Comparison of ENCODE assay signal across 1 cellular context in the genomic region with DNA sequence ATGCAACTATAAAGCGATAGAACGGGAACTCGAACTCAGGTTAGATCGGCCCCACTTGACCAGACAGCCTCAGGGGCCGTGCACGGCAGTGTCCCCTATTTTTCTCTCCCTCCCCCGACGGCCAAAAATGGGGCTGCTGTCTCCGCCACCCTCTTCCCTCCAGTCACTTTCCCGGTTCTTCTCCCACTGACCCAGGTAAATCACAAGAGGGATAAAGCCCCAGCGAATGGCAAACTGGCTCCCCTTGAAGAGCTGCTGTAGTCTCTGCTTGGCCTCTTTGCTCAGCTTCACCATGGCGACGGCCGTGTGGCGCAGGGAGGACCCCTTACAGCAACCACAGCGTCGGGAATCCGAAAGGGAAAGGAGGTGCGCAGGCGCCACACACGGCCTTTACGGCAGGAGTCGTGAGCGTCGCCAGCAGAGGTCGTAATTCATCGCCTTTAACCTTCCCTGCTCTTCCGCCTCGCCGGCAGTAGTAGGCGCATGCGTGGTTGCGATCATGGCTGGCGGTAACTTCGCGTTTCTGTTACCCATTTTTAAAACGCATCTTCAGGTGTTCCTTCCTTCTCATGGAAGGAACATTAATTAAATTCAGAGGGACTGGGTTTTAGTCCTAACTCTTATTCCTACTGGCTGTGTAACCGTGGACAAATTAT.
TF ChIP-seq lines count a peak whose summit lies in the region.

TSS of gene TOMM7 (minus strand) at position 364 of the 656 bp plus-strand sequence. CDS start at position 294, 70 bp downstream.

TF ChIP-seq in HepG2, 621 proteins besides CTCF, POLR2A, EP300 and RAD21 (continued from another document and continues in another):
- TF ChIP-seq, protein P1, sequence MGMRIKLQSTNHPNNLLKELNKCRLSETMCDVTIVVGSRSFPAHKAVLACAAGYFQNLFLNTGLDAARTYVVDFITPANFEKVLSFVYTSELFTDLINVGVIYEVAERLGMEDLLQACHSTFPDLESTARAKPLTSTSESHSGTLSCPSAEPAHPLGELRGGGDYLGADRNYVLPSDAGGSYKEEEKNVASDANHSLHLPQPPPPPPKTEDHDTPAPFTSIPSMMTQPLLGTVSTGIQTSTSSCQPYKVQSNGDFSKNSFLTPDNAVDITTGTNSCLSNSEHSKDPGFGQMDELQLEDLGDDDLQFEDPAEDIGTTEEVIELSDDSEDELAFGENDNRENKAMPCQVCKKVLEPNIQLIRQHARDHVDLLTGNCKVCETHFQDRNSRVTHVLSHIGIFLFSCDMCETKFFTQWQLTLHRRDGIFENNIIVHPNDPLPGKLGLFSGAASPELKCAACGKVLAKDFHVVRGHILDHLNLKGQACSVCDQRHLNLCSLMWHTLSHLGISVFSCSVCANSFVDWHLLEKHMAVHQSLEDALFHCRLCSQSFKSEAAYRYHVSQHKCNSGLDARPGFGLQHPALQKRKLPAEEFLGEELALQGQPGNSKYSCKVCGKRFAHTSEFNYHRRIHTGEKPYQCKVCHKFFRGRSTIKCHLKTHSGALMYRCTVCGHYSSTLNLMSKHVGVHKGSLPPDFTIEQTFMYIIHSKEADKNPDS (CRISPR knock-in tag; IDR thresholded peaks at IDR 0.05), result 0 out of 2 replicates have a peak, but pooled peaks have one; percentile 33
- TF ChIP-seq FOXJ3 (CRISPR knock-in tag; IDR thresholded peaks at IDR 0.05; ENCODE audit: borderline replicate concordance), result peak; percentile 6; the same call in 1 of the 2 replicates
- TF ChIP-seq NFKBIZ (CRISPR knock-in tag; IDR thresholded peaks at IDR 0.05), result no peak
- TF ChIP-seq SOX5 (CRISPR knock-in tag; IDR thresholded peaks at IDR 0.05; ENCODE audit: borderline replicate concordance), result peak; percentile 62
- no peak for TF ChIP-seq XBP1 (CRISPR knock-in tag; IDR thresholded peaks at IDR 0.05)
- TF ChIP-seq ADNP (CRISPR knock-in tag; IDR thresholded peaks at IDR 0.05), result no peak
- no peak for TF ChIP-seq ZBTB34 (CRISPR knock-in tag; IDR thresholded peaks at IDR 0.05)
- no peak for TF ChIP-seq ZSCAN12 (CRISPR knock-in tag; IDR thresholded peaks at IDR 0.05)
- TF ChIP-seq, protein P2, sequence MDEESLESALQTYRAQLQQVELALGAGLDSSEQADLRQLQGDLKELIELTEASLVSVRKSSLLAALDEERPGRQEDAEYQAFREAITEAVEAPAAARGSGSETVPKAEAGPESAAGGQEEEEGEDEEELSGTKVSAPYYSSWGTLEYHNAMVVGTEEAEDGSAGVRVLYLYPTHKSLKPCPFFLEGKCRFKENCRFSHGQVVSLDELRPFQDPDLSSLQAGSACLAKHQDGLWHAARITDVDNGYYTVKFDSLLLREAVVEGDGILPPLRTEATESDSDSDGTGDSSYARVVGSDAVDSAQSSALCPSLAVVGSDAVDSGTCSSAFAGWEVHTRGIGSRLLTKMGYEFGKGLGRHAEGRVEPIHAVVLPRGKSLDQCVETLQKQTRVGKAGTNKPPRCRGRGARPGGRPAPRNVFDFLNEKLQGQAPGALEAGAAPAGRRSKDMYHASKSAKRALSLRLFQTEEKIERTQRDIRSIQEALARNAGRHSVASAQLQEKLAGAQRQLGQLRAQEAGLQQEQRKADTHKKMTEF (CRISPR knock-in tag; IDR thresholded peaks at IDR 0.05), result peak; percentile 73
- peak; percentile 31; the same call in 1 of the 2 replicates for TF ChIP-seq ZNF770 (CRISPR knock-in tag; IDR thresholded peaks at IDR 0.05)
- 0 out of 2 replicates have a peak, but pooled peaks have one; percentile 39 for TF ChIP-seq ZNF749 (CRISPR knock-in tag; IDR thresholded peaks at IDR 0.05; ENCODE audit: borderline replicate concordance)
- no peak for TF ChIP-seq EHMT2 (IDR thresholded peaks at IDR 0.05; ENCODE audit: borderline replicate concordance, low read depth, low read length)
- TF ChIP-seq, protein P3, sequence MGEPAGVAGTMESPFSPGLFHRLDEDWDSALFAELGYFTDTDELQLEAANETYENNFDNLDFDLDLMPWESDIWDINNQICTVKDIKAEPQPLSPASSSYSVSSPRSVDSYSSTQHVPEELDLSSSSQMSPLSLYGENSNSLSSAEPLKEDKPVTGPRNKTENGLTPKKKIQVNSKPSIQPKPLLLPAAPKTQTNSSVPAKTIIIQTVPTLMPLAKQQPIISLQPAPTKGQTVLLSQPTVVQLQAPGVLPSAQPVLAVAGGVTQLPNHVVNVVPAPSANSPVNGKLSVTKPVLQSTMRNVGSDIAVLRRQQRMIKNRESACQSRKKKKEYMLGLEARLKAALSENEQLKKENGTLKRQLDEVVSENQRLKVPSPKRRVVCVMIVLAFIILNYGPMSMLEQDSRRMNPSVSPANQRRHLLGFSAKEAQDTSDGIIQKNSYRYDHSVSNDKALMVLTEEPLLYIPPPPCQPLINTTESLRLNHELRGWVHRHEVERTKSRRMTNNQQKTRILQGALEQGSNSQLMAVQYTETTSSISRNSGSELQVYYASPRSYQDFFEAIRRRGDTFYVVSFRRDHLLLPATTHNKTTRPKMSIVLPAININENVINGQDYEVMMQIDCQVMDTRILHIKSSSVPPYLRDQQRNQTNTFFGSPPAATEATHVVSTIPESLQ (CRISPR knock-in tag; conservative IDR thresholded peaks at IDR 0.05), result 0 out of 2 replicates have a peak, but pooled peaks have one; percentile 31
- TF ChIP-seq ARID2 (CRISPR knock-in tag; IDR thresholded peaks at IDR 0.05; ENCODE audit: borderline replicate concordance), result no peak
- TF ChIP-seq ZNF383 (CRISPR knock-in tag; IDR thresholded peaks at IDR 0.05; ENCODE audit: borderline replicate concordance), result peak; percentile 91; the same call in 1 of the 2 replicates
- no peak for TF ChIP-seq MED13 (CRISPR knock-in tag; IDR thresholded peaks at IDR 0.05)
- TF ChIP-seq MAFF (IDR thresholded peaks at IDR 0.05; ENCODE audit: low read depth, low read length), result no peak
- TF ChIP-seq, protein P4, sequence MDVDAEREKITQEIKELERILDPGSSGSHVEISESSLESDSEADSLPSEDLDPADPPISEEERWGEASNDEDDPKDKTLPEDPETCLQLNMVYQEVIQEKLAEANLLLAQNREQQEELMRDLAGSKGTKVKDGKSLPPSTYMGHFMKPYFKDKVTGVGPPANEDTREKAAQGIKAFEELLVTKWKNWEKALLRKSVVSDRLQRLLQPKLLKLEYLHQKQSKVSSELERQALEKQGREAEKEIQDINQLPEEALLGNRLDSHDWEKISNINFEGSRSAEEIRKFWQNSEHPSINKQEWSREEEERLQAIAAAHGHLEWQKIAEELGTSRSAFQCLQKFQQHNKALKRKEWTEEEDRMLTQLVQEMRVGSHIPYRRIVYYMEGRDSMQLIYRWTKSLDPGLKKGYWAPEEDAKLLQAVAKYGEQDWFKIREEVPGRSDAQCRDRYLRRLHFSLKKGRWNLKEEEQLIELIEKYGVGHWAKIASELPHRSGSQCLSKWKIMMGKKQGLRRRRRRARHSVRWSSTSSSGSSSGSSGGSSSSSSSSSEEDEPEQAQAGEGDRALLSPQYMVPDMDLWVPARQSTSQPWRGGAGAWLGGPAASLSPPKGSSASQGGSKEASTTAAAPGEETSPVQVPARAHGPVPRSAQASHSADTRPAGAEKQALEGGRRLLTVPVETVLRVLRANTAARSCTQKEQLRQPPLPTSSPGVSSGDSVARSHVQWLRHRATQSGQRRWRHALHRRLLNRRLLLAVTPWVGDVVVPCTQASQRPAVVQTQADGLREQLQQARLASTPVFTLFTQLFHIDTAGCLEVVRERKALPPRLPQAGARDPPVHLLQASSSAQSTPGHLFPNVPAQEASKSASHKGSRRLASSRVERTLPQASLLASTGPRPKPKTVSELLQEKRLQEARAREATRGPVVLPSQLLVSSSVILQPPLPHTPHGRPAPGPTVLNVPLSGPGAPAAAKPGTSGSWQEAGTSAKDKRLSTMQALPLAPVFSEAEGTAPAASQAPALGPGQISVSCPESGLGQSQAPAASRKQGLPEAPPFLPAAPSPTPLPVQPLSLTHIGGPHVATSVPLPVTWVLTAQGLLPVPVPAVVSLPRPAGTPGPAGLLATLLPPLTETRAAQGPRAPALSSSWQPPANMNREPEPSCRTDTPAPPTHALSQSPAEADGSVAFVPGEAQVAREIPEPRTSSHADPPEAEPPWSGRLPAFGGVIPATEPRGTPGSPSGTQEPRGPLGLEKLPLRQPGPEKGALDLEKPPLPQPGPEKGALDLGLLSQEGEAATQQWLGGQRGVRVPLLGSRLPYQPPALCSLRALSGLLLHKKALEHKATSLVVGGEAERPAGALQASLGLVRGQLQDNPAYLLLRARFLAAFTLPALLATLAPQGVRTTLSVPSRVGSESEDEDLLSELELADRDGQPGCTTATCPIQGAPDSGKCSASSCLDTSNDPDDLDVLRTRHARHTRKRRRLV (CRISPR knock-in tag; IDR thresholded peaks at IDR 0.05), result no peak
- TF ChIP-seq YEATS4 (CRISPR knock-in tag; IDR thresholded peaks at IDR 0.05; ENCODE audit: borderline replicate concordance), result peak; percentile 75; the same call in 1 of the 2 replicates
- peak; percentile 78 to 80 for TF ChIP-seq HMGXB4 (CRISPR knock-in tag; IDR thresholded peaks at IDR 0.05; ENCODE audit: borderline replicate concordance in 1 of 2, low read depth in 1 of 2)
- TF ChIP-seq ZNF234 (CRISPR knock-in tag; conservative IDR thresholded peaks at IDR 0.05), result no peak
- peak; percentile 75; the same call in 1 of the 2 replicates for TF ChIP-seq NR2F2 (IDR thresholded peaks at IDR 0.05; ENCODE audit: borderline replicate concordance, low read depth)
- TF ChIP-seq SNAI1 (CRISPR knock-in tag; IDR thresholded peaks at IDR 0.05; ENCODE audit: borderline replicate concordance), result no peak
- 0 out of 2 replicates have a peak, but pooled peaks have one; percentile 80 for TF ChIP-seq KLF11 (CRISPR knock-in tag; IDR thresholded peaks at IDR 0.05)
- no peak for TF ChIP-seq FOXM1 (CRISPR knock-in tag; IDR thresholded peaks at IDR 0.05)
- TF ChIP-seq TBX3 (IDR thresholded peaks at IDR 0.05; ENCODE audit: borderline replicate concordance), result no peak
- TF ChIP-seq ZSCAN31 (CRISPR knock-in tag; IDR thresholded peaks at IDR 0.05; ENCODE audit: low read depth), result no peak; the same call in 1 of the 2 replicates
- TF ChIP-seq LCORL (IDR thresholded peaks at IDR 0.05), result no peak
- peak; percentile 49 for TF ChIP-seq LCORL (CRISPR knock-in tag; IDR thresholded peaks at IDR 0.05)
- TF ChIP-seq, protein P5, sequence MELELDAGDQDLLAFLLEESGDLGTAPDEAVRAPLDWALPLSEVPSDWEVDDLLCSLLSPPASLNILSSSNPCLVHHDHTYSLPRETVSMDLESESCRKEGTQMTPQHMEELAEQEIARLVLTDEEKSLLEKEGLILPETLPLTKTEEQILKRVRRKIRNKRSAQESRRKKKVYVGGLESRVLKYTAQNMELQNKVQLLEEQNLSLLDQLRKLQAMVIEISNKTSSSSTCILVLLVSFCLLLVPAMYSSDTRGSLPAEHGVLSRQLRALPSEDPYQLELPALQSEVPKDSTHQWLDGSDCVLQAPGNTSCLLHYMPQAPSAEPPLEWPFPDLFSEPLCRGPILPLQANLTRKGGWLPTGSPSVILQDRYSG (CRISPR knock-in tag; IDR thresholded peaks at IDR 0.05), result no peak
- no peak for TF ChIP-seq SIX1 (CRISPR knock-in tag; IDR thresholded peaks at IDR 0.05; ENCODE audit: borderline replicate concordance)
- TF ChIP-seq KLF15 (CRISPR knock-in tag; IDR thresholded peaks at IDR 0.05; ENCODE audit: borderline replicate concordance), result no peak
- TF ChIP-seq ZNF124 (CRISPR knock-in tag; IDR thresholded peaks at IDR 0.05), result 0 out of 2 replicates have a peak, but pooled peaks have one; percentile 69
- TF ChIP-seq ZKSCAN1 (IDR thresholded peaks at IDR 0.05; ENCODE audit: low read length), result no peak
- TF ChIP-seq ZNF615 (CRISPR knock-in tag; IDR thresholded peaks at IDR 0.05; ENCODE audit: borderline replicate concordance), result no peak
- no peak for TF ChIP-seq REL (CRISPR knock-in tag; conservative IDR thresholded peaks at IDR 0.05)
- peak; percentile 70 for TF ChIP-seq PHF8 (CRISPR knock-in tag; IDR thresholded peaks at IDR 0.05)
- no peak for TF ChIP-seq MAFG (CRISPR knock-in tag; IDR thresholded peaks at IDR 0.05)
- TF ChIP-seq CREM (IDR thresholded peaks at IDR 0.05), result peak; percentile 67
- no peak for TF ChIP-seq CREM (CRISPR knock-in tag; IDR thresholded peaks at IDR 0.05)
- TF ChIP-seq, protein P6, sequence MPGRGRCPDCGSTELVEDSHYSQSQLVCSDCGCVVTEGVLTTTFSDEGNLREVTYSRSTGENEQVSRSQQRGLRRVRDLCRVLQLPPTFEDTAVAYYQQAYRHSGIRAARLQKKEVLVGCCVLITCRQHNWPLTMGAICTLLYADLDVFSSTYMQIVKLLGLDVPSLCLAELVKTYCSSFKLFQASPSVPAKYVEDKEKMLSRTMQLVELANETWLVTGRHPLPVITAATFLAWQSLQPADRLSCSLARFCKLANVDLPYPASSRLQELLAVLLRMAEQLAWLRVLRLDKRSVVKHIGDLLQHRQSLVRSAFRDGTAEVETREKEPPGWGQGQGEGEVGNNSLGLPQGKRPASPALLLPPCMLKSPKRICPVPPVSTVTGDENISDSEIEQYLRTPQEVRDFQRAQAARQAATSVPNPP (CRISPR knock-in tag; IDR thresholded peaks at IDR 0.05), result peak; percentile 16; the same call in 1 of the 2 replicates
